Comparison of ENCODE assay signal across 8 cellular contexts in the genomic region with DNA sequence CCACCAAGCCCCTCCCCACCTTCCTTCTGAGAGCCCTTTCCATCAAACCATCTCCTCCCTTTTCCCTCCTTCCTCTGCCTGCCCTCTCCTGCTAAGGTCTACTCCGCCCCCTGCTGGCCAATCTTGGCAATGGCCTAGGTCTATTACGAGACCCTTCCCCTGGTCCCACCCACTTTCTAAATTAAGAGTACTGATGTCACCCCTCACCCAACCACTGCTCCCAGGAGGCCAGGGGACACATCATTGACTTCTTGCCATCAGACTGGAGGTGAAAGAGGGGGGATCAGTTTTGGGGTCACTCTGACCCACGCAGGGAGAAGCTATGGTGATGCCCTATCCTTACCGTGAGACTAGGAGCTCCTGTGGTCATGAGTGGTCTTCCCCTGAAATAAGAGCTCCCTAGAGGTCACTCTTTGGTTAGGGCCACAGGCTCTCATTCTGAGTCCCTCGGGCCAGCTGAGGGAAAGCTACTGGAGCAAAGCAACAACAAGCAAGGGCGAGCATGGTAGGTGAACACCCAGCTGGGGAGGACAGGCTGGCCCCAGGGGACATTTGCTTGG. TPM values are rescaled to one million over a fixed set of nuclear protein-coding genes. Genes with fewer than 3 reads are reported as not detected.
DNase-seq lines count a peak whose midpoint lies in the region; FAIRE-seq and TF ChIP-seq lines count a peak whose summit lies in the region.

No MANE protein-coding gene starts in this region.

- peak; percentile 43 for DNase-seq in GM12891 (ENCODE audit: insufficient read length, low spot score)
- peak; percentile 59 for DNase-seq in NCI-H2081 treated with DMSO at 0.1 percent for 48 hours (lab: John Stamatoyannopoulos, UW)
- DNase-seq in astrocyte of the spinal cord (ENCODE audit: low read depth, low spot score): peak; percentile 59
- peak; percentile 82 for DNase-seq in iPS DF 6.9 (ENCODE audit: low read depth, low spot score)
- peak; percentile 89 for DNase-seq in stimulated activated CD4-positive, alpha-beta T cell treated with anti-CD3 and anti-CD28 coated beads, Interleukin-15, amount 100 ng/mL, for 24 hours
- no peak for DNase-seq in OCI-M2 (lab: John Stamatoyannopoulos, UW; ENCODE audit: unreplicated experiment)
- DNase-seq in mesenteric fat pad (ENCODE audit: low spot score): no peak

- in situ Hi-C loops in astrocyte of the spinal cord (cut with HindIII; ENCODE audit: low sequenced_read_pairs): loop anchor here (10.0 kb wide), 1 partner anchor 140 kb away; a partner anchor contains a TSS

- H3K4me3 ChIP-seq in astrocyte of the spinal cord (ENCODE audit: low read depth, low read length) (no peak overlapping the region), iPS DF 6.9 (ENCODE audit: low read length) (no peak overlapping the region)

- WGBS in iPS DF 6.9 (ENCODE audit: insufficient coverage, insufficient read length): no CpG with 5 or more reads among the region's 6 CpGs

- FAIRE-seq in GM12891 (lab: Jason Lieb, UNC) (peak; percentile 78), TTC549 (lab: Jason Lieb, UNC) (peak; percentile 43)

- no peaks in the 10 kb centered on the region for H3K27me3 ChIP-seq in iPS DF 6.9 (ENCODE audit: control insufficient read depth, insufficient read depth, low read length)

- H3K36me3 ChIP-seq in iPS DF 6.9 (ENCODE audit: control insufficient read depth, insufficient read depth, low read length): no peaks in the 10 kb centered on the region

- TF ChIP-seq CTCF in astrocyte of the spinal cord (IDR thresholded peaks at IDR 0.05; ENCODE audit: low read depth, low read length): peak; percentile 95

- H3K9me3 ChIP-seq in iPS DF 6.9 (ENCODE audit: control insufficient read depth, insufficient read depth, low read length): no peaks in the 10 kb centered on the region

- H3K4me1 ChIP-seq in iPS DF 6.9 (ENCODE audit: control insufficient read depth, insufficient read depth, low read length): no peaks in the 10 kb centered on the region

- H3K27ac ChIP-seq in iPS DF 6.9 (ENCODE audit: low read length): no peak overlapping the region

- TF ChIP-seq POLR2A in GM12891 (IDR thresholded peaks at IDR 0.05; ENCODE audit: low read depth, low read length): no peak

TF ChIP-seq in GM12891, 5 proteins besides CTCF, POLR2A, EP300 and RAD21:
- TF ChIP-seq TAF1 (IDR thresholded peaks at IDR 0.05; ENCODE audit: low read depth, low read length): no peak
- no peak for TF ChIP-seq POLR2AphosphoS5 (IDR thresholded peaks at IDR 0.05; ENCODE audit: low read depth, low read length)
- no peak for TF ChIP-seq PAX5 (IDR thresholded peaks at IDR 0.05; ENCODE audit: insufficient read depth, low read length, severe bottlenecking)
- no peak; the same call in 1 of the 2 replicates for TF ChIP-seq POU2F2 (IDR thresholded peaks at IDR 0.05; ENCODE audit: low read depth, low read length)
- TF ChIP-seq SPI1 (IDR thresholded peaks at IDR 0.05; ENCODE audit: low read depth, low read length): no peak

RNA-seq across cellular contexts. Expression of a gene that starts 34.6 kb away (rescaled TPM):
- 0.26 TPM for polyA plus RNA-seq in GM12891 (2012; ENCODE audit: low read depth, missing spikeins)
- not detected for total RNA-seq in mesenteric fat pad

RNA-seq across cellular contexts. Expression of a gene that starts 40.7 kb away (rescaled TPM):
- polyA plus RNA-seq in GM12891 (2012; ENCODE audit: low read depth, missing spikeins): 21.7 TPM
- total RNA-seq in mesenteric fat pad: 1,184 TPM

RNA-seq across cellular contexts. Expression of a gene that starts 45.7 kb away (rescaled TPM):
- polyA plus RNA-seq in GM12891 (2012; ENCODE audit: low read depth, missing spikeins): 0.47 TPM
- total RNA-seq in mesenteric fat pad: not detected

RNA-seq across cellular contexts. Expression of a gene that starts 50.5 kb away (rescaled TPM):
- 38.4 TPM for polyA plus RNA-seq in GM12891 (2012; ENCODE audit: low read depth, missing spikeins)
- total RNA-seq in mesenteric fat pad: 512 TPM

RNA-seq across cellular contexts. Expression of a gene that starts 54.0 kb away (rescaled TPM):
- polyA plus RNA-seq in GM12891 (2012; ENCODE audit: low read depth, missing spikeins): 0.28 TPM
- total RNA-seq in mesenteric fat pad: 2.2 TPM

Comparison
In these comparisons a context has a peak if more than half of its experiments do, and no peak if none do; other contexts are left out.
1. DNase-seq: peak in GM12891 (single experiment), NCI-H2081 treated with DMSO at 0.1 percent for 48 hours (single experiment), astrocyte of the spinal cord (single experiment), iPS DF 6.9 (single experiment) and stimulated activated CD4-positive, alpha-beta T cell treated with anti-CD3 and anti-CD28 coated beads, Interleukin-15, amount 100 ng/mL, for 24 hours (single experiment); none in OCI-M2 (single experiment) and mesenteric fat pad (single experiment).